In the genomic region with DNA sequence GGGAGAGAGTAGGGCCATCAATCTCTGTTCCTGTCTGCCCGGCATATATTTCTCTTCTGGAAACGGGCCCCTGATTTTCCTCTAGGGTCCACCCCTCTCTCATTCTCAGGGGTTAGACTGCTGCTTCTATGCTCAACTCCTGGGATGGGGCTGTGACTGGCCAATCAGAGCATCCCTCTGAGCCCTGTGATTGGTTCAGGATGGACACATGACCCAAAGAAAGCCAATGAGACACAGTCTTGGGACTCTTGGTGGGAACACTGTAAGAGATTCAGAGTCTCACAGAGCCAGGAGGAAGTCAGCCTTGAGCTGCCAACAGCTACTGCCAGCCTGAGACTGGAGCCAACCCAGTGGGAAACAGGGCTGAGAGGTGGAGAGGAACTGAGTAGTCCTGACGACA, we compare ENCODE assay signal across 18 cellular contexts. TPM values are rescaled to one million over a fixed set of nuclear protein-coding genes. Genes with fewer than 3 reads are reported as not detected.
"Had no signal": no experiment of that assay in that cellular context is flagged by ENCODE, and none has a peak within 500 bp of the region (broad histone marks: within the 10 kb centered on the region; RNA-seq: fewer than 3 reads in every experiment).

No MANE protein-coding gene starts in this region.

- H3K4me1 ChIP-seq: breast epithelium, left ventricle myocardium inferior, prostate gland, spleen, upper lobe of left lung had no signal

- H3K27ac ChIP-seq: breast epithelium, dorsolateral prefrontal cortex, left ventricle myocardium inferior, prostate gland, spleen, testis, upper lobe of left lung had no signal

- H3K4me3 ChIP-seq: breast epithelium, dorsolateral prefrontal cortex, esophagus muscularis mucosa, left ventricle myocardium inferior, prostate gland, spleen, testis, upper lobe of left lung had no signal

- ATAC-seq: activated CD4-positive, CD25-positive, alpha-beta regulatory T cell treated with anti-CD3 and anti-CD28 coated beads, Interleukin-2, amount 50 U/mL, for 24 hours; activated naive CD4-positive, alpha-beta T cell treated with anti-CD3 and anti-CD28 coated beads, Interleukin-2, amount 50 U/mL, for 72 hours; naive thymus-derived CD8-positive, alpha-beta T cell had no signal

- H3K9me3 Mint-ChIP-seq: activated CD4-positive, alpha-beta T cell treated with anti-CD3 and anti-CD28 coated beads, Interleukin-2, amount 10 ng/mL, durations not matched to agents 24 days and 14 days; activated naive CD4-positive, alpha-beta T cell treated with anti-CD3 and anti-CD28 coated beads, Interleukin-2, amount 50 U/mL, for 72 hours; central memory CD8-positive, alpha-beta T cell; mesothelial cell of epicardium; naive thymus-derived CD8-positive, alpha-beta T cell had no signal

- H3K27me3 ChIP-seq: breast epithelium, esophagus muscularis mucosa, testis, upper lobe of left lung had no signal

- H3K36me3 ChIP-seq: breast epithelium, left ventricle myocardium inferior, prostate gland, spleen, upper lobe of left lung had no signal

- DNase-seq: activated CD4-positive, alpha-beta T cell treated with anti-CD3 and anti-CD28 coated beads, Interleukin-2, amount 10 ng/mL, durations not matched to agents 24 days and 14 days; activated T-cell treated with anti-CD3 and anti-CD28 coated beads, Interleukin-2, amount 50 U/mL, for 1 hour; dorsolateral prefrontal cortex; hippocampal formation; left ventricle myocardium inferior; naive thymus-derived CD8-positive, alpha-beta T cell; spleen; stimulated activated CD4-positive, alpha-beta T cell treated with anti-CD3 and anti-CD28 coated beads, Interleukin-4, amount 100 ng/mL, for 1 hour; stimulated activated naive CD4-positive, alpha-beta T cell; testis; upper lobe of left lung had no signal

- H3K9me3 ChIP-seq: breast epithelium, esophagus muscularis mucosa, left ventricle myocardium inferior, prostate gland, spleen, testis, upper lobe of left lung had no signal

- H3K27ac Mint-ChIP-seq: activated CD4-positive, alpha-beta T cell treated with anti-CD3 and anti-CD28 coated beads, Interleukin-2, amount 10 ng/mL, durations not matched to agents 24 days and 14 days; activated naive CD4-positive, alpha-beta T cell treated with anti-CD3 and anti-CD28 coated beads, Interleukin-2, amount 50 U/mL, for 72 hours; mesothelial cell of epicardium; naive thymus-derived CD8-positive, alpha-beta T cell had no signal

- H3K4me3 Mint-ChIP-seq: activated CD4-positive, alpha-beta T cell treated with anti-CD3 and anti-CD28 coated beads, Interleukin-2, amount 10 ng/mL, durations not matched to agents 24 days and 14 days; central memory CD8-positive, alpha-beta T cell; mesothelial cell of epicardium; naive thymus-derived CD8-positive, alpha-beta T cell had no signal

- H3K36me3 Mint-ChIP-seq: activated naive CD4-positive, alpha-beta T cell treated with anti-CD3 and anti-CD28 coated beads, Interleukin-2, amount 50 U/mL, for 72 hours; naive thymus-derived CD8-positive, alpha-beta T cell had no signal

RNA-seq across cellular contexts. Expression of a gene that starts 31.1 kb away (rescaled TPM):
- total RNA-seq: activated naive CD4-positive, alpha-beta T cell treated with anti-CD3 and anti-CD28 coated beads, Interleukin-2, amount 50 U/mL, for 72 hours had no signal

RNA-seq across cellular contexts. Expression of a gene that starts 54.4 kb away (rescaled TPM):
- total RNA-seq: naive thymus-derived CD8-positive, alpha-beta T cell had no signal
